32 cellular contexts compared by ENCODE assay signal in genomic region chr9:81214975-81215374, GRCh38.
"Had no signal": no experiment of that assay in that cellular context is flagged by ENCODE, and none has a peak within 500 bp of the region (broad histone marks: within the 10 kb centered on the region; RNA-seq: fewer than 3 reads in every experiment).

No MANE protein-coding gene starts in this region.

- FAIRE-seq: astrocyte, TTC549 had no signal

- ATAC-seq: activated CD8-positive, alpha-beta T cell treated with anti-CD3 and anti-CD28 coated beads for 36 hours; activated naive CD4-positive, alpha-beta T cell treated with anti-CD3 and anti-CD28 coated beads, Interleukin-2, amount 50 U/mL, for 72 hours; activated T-cell treated with anti-CD3 and anti-CD28 coated beads, Interleukin-2, amount 50 U/mL, for 4 hours; activated T-cell treated with anti-CD3 and anti-CD28 coated beads, Interleukin-2, amount 50 U/mL, for 72 hours; activated T-helper 17 cell treated with anti-CD3 and anti-CD28 coated beads, Interleukin-2, amount 50 U/mL, for 72 hours; body of pancreas had no signal

- DNase-seq: activated B cell treated with CpG ODN at 0.5 μM for 24 hours; activated CD4-positive, alpha-beta memory T cell treated with anti-CD3 and anti-CD28 coated beads for 36 hours; activated CD4-positive, alpha-beta T cell treated with anti-CD3 and anti-CD28 coated beads for 4 hours; activated CD4-positive, alpha-beta T cell treated with anti-CD3 and anti-CD28 coated beads, Interleukin-2, amount 10 ng/mL, durations not matched to agents 24 days and 14 days; activated CD4-positive, alpha-beta T cell treated with anti-CD3 and anti-CD28 coated beads, Interleukin-2, amount 50 U/mL, for 1 hour; activated CD4-positive, alpha-beta T cell treated with anti-CD3 and anti-CD28 coated beads, Interleukin-2, amount 50 U/mL, for 4 hours; activated CD4-positive, CD25-positive, alpha-beta regulatory T cell treated with anti-CD3 and anti-CD28 coated beads, Interleukin-2, amount 50 U/mL, for 72 hours; activated CD8-positive, alpha-beta memory T cell treated with anti-CD3 and anti-CD28 coated beads, Interleukin-2, amount 50 U/mL, for 4 hours; activated CD8-positive, alpha-beta T cell treated with anti-CD3 and anti-CD28 coated beads for 36 hours; activated effector memory CD4-positive, alpha-beta T cell treated with anti-CD3 and anti-CD28 coated beads, Interleukin-2, amount 50 U/mL, for 16 hours; activated gamma-delta T cell treated with Interleukin-2 at 50 U/mL for 16 hours; activated naive CD4-positive, alpha-beta T cell; activated naive CD4-positive, alpha-beta T cell treated with anti-CD3 and anti-CD28 coated beads for 36 hours; activated naive CD4-positive, alpha-beta T cell treated with anti-CD3 and anti-CD28 coated beads, Interleukin-2, amount 50 U/mL, for 16 hours; activated naive CD8-positive, alpha-beta T cell treated with anti-CD3 and anti-CD28 coated beads for 36 hours; activated T-cell treated with anti-CD3 and anti-CD28 coated beads for 4 hours; activated T-cell treated with anti-CD3 and anti-CD28 coated beads, Interleukin-2, amount 50 U/mL, for 1 hour; activated T-cell treated with anti-CD3 and anti-CD28 coated beads, Interleukin-2, amount 50 U/mL, for 4 hours; activated T-cell treated with anti-CD3 and anti-CD28 coated beads, Interleukin-2, amount 50 U/mL, for 72 hours; adrenal gland; amniotic stem cell; aorta; body of pancreas; brain microvascular endothelial cell; central memory CD4-positive, alpha-beta T cell; T-helper 1 cell; T-helper 2 cell; T-helper 9 cell had no signal
